ENCODE assay signal across 17 cellular contexts in the genomic region with DNA sequence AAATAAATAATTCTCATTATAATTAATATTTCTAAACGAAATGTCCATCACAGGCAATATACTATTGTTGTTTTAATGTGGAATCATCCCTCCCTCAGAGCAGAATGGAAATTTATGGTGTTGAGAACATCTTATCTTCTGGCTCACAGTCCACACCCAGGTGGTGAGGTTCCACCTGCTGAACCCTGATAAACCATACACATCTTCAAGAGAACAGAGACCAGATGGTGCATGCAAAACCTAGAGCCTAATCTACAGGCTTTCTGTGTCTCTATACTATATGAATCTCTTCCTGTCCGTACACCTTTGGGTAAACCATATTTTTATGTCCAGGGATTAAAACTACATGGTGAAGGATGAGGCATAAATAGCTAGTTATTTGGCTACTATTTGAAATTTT. TPM values are rescaled to one million over a fixed set of nuclear protein-coding genes. Genes with fewer than 3 reads are reported as not detected.
A peak's percentile ranks its signal among the peaks of the same experiment; 100 is the strongest.
DNase-seq lines count a peak whose midpoint lies in the region; ATAC-seq and TF ChIP-seq lines count a peak whose summit lies in the region.
"Had no signal": no experiment of that assay in that cellular context is flagged by ENCODE, and none has a peak within 500 bp of the region (broad histone marks: within the 10 kb centered on the region; RNA-seq: fewer than 3 reads in every experiment).

No MANE protein-coding gene starts in this region.

- POLR2A ChIA-PET in activated CD8-positive, alpha-beta T cell treated with anti-CD3 and anti-CD28 coated beads for 36 hours (lab: Charles Lee) = no interaction called here
- POLR2A ChIA-PET in activated CD8-positive, alpha-beta T cell treated with anti-CD3 and anti-CD28 coated beads, Interleukin-2, amount 10 ng/mL, durations not matched to agents 7 days and 5 days (lab: Charles Lee) = interaction anchor here (0.6 kb wide), 1 partner anchor 66 kb away, joined by 3 read pairs; no protein-coding TSS in a partner anchor

- TF ChIP-seq CTCF in activated CD8-positive, alpha-beta T cell treated with anti-CD3 and anti-CD28 coated beads for 36 hours (IDR thresholded peaks at IDR 0.05) = peak; percentile 7
- TF ChIP-seq CTCF in chondrocyte (IDR thresholded peaks at IDR 0.05) = peak; percentile 43

- ATAC-seq in activated CD8-positive, alpha-beta T cell treated with anti-CD3 and anti-CD28 coated beads for 36 hours = no peak
- no peak for ATAC-seq in activated CD8-positive, alpha-beta T cell treated with anti-CD3 and anti-CD28 coated beads, Interleukin-2, amount 10 ng/mL, durations not matched to agents 7 days and 5 days
- ATAC-seq in HG02623 (IDR thresholded peaks at IDR 0.05; ENCODE audit: unreplicated experiment) (no peak), HG02852 (IDR thresholded peaks at IDR 0.05; ENCODE audit: unreplicated experiment) (no peak)
- ATAC-seq: HepG2 had no signal

- H3K27ac Mint-ChIP-seq in activated CD8-positive, alpha-beta T cell treated with anti-CD3 and anti-CD28 coated beads for 36 hours = no peak overlapping the region
- H3K27ac Mint-ChIP-seq in activated CD8-positive, alpha-beta T cell treated with anti-CD3 and anti-CD28 coated beads, Interleukin-2, amount 10 ng/mL, durations not matched to agents 7 days and 5 days = no peak overlapping the region
- no peak overlapping the region for H3K27ac Mint-ChIP-seq in chondrocyte (ENCODE audit: unreplicated experiment)
- H3K27ac Mint-ChIP-seq: CD4-positive, alpha-beta memory T cell had no signal

- peaks cover 22% of the 10 kb centered on the region for H3K4me1 Mint-ChIP-seq in activated CD8-positive, alpha-beta T cell treated with anti-CD3 and anti-CD28 coated beads for 36 hours (ENCODE audit: low read depth)
- peaks cover 24% of the 10 kb centered on the region for H3K4me1 Mint-ChIP-seq in activated CD8-positive, alpha-beta T cell treated with anti-CD3 and anti-CD28 coated beads, Interleukin-2, amount 10 ng/mL, durations not matched to agents 7 days and 5 days (ENCODE audit: low read depth)
- H3K4me1 Mint-ChIP-seq in chondrocyte (ENCODE audit: low read depth) = no peaks in the 10 kb centered on the region

- H3K36me3 Mint-ChIP-seq in activated CD8-positive, alpha-beta T cell treated with anti-CD3 and anti-CD28 coated beads for 36 hours (ENCODE audit: low read depth) = no peaks in the 10 kb centered on the region
- no peaks in the 10 kb centered on the region for H3K36me3 Mint-ChIP-seq in activated CD8-positive, alpha-beta T cell treated with anti-CD3 and anti-CD28 coated beads, Interleukin-2, amount 10 ng/mL, durations not matched to agents 7 days and 5 days (ENCODE audit: low read depth)
- H3K36me3 Mint-ChIP-seq in chondrocyte (ENCODE audit: low read depth) = no peaks in the 10 kb centered on the region

- H3K4me3 Mint-ChIP-seq in activated CD8-positive, alpha-beta T cell treated with anti-CD3 and anti-CD28 coated beads for 36 hours = no peak overlapping the region
- H3K4me3 Mint-ChIP-seq in activated CD8-positive, alpha-beta T cell treated with anti-CD3 and anti-CD28 coated beads, Interleukin-2, amount 10 ng/mL, durations not matched to agents 7 days and 5 days = no peak overlapping the region
- no peak overlapping the region for H3K4me3 Mint-ChIP-seq in chondrocyte (ENCODE audit: unreplicated experiment)
- H3K4me3 Mint-ChIP-seq: CD4-positive, alpha-beta memory T cell had no signal

- H3K27me3 Mint-ChIP-seq in activated CD8-positive, alpha-beta T cell treated with anti-CD3 and anti-CD28 coated beads for 36 hours = peaks cover 1% of the 10 kb centered on the region
- peaks cover 4% of the 10 kb centered on the region for H3K27me3 Mint-ChIP-seq in activated CD8-positive, alpha-beta T cell treated with anti-CD3 and anti-CD28 coated beads, Interleukin-2, amount 10 ng/mL, durations not matched to agents 7 days and 5 days (ENCODE audit: low read depth)
- peaks cover 19% of the 10 kb centered on the region for H3K27me3 Mint-ChIP-seq in chondrocyte (ENCODE audit: low read depth)
- H3K27me3 Mint-ChIP-seq: CD4-positive, alpha-beta memory T cell had no signal

- H3K9me3 Mint-ChIP-seq in activated CD8-positive, alpha-beta T cell treated with anti-CD3 and anti-CD28 coated beads for 36 hours = peaks cover 4% of the 10 kb centered on the region
- no peaks in the 10 kb centered on the region for H3K9me3 Mint-ChIP-seq in activated CD8-positive, alpha-beta T cell treated with anti-CD3 and anti-CD28 coated beads, Interleukin-2, amount 10 ng/mL, durations not matched to agents 7 days and 5 days (ENCODE audit: insufficient read depth)
- no peaks in the 10 kb centered on the region for H3K9me3 Mint-ChIP-seq in chondrocyte (ENCODE audit: low read depth)

- DNase-seq in activated CD8-positive, alpha-beta T cell treated with anti-CD3 and anti-CD28 coated beads for 36 hours = no peak
- no peak for DNase-seq in activated CD8-positive, alpha-beta T cell treated with anti-CD3 and anti-CD28 coated beads, Interleukin-2, amount 10 ng/mL, durations not matched to agents 7 days and 5 days
- peak; percentile 23 for DNase-seq in OCI-M1 (lab: John Stamatoyannopoulos, UW)
- DNase-seq in chondrocyte (ENCODE audit: low spot score) = no peak
- DNase-seq in central memory CD4-positive, alpha-beta T cell = no peak
- DNase-seq in NCI-H1417 (lab: John Stamatoyannopoulos, UW) = no peak
- DNase-seq: CD4-positive, alpha-beta memory T cell; GDM1; GOT3; HCEC 1CT; MV-4-11; NCI-H2029 treated with DMSO at 0.1 percent for 48 hours; NCI-H774; Right ventricle myocardium superior had no signal

- CTCF ChIA-PET in activated CD8-positive, alpha-beta T cell treated with anti-CD3 and anti-CD28 coated beads for 36 hours (lab: Charles Lee) = no interaction called here
- CTCF ChIA-PET in activated CD8-positive, alpha-beta T cell treated with anti-CD3 and anti-CD28 coated beads, Interleukin-2, amount 10 ng/mL, durations not matched to agents 7 days and 5 days (lab: Charles Lee) = no interaction called here

- intact Hi-C loops in activated CD8-positive, alpha-beta T cell treated with anti-CD3 and anti-CD28 coated beads for 36 hours (cut with micrococcal nuclease) = loop anchor here (2.0 kb wide), 1 partner anchor 51 kb away; the partner anchor contains the start of gene UFL1

RNA-seq across cellular contexts. Expression of gene UFL1, which starts 52.3 kb away (rescaled TPM):
- 10 to 100 TPM; 28.6 to 30.8 TPM for total RNA-seq in activated CD8-positive, alpha-beta T cell treated with anti-CD3 and anti-CD28 coated beads for 36 hours
- total RNA-seq in activated CD8-positive, alpha-beta T cell treated with anti-CD3 and anti-CD28 coated beads, Interleukin-2, amount 10 ng/mL, durations not matched to agents 7 days and 5 days = 10 to 100 TPM; 14.3 to 15.8 TPM
- total RNA-seq in chondrocyte = 24.5 to 28.2 TPM (median 25.3 TPM) in 3 replicates
